Comparison of ENCODE assay signal across 2 cellular contexts in genomic region chr1:165907256-165907857, GRCh38.
TF ChIP-seq lines count a peak whose summit lies in the region.

No MANE protein-coding gene starts in this region.

TF ChIP-seq in IMR-90, 13 proteins besides CTCF, POLR2A, EP300 and RAD21:
- no peak for TF ChIP-seq CEBPB (IDR thresholded peaks at IDR 0.05; ENCODE audit: low read depth, low read length)
- TF ChIP-seq, protein P1, sequence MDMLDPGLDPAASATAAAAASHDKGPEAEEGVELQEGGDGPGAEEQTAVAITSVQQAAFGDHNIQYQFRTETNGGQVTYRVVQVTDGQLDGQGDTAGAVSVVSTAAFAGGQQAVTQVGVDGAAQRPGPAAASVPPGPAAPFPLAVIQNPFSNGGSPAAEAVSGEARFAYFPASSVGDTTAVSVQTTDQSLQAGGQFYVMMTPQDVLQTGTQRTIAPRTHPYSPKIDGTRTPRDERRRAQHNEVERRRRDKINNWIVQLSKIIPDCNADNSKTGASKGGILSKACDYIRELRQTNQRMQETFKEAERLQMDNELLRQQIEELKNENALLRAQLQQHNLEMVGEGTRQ (IDR thresholded peaks at IDR 0.05; ENCODE audit: low read depth, low read length) = no peak
- no peak for TF ChIP-seq CHD1 (IDR thresholded peaks at IDR 0.05; ENCODE audit: low read depth, low read length)
- TF ChIP-seq MXI1 (IDR thresholded peaks at IDR 0.05; ENCODE audit: borderline replicate concordance, low read depth, low read length) = no peak

TF ChIP-seq in H1, 55 proteins besides CTCF, POLR2A, EP300 and RAD21:
- TF ChIP-seq CEBPB (IDR thresholded peaks at IDR 0.05; ENCODE audit: low read depth, low read length) = no peak
- TF ChIP-seq TAF1 (IDR thresholded peaks at IDR 0.05; ENCODE audit: low read depth, low read length) = no peak
- no peak for TF ChIP-seq KDM4A (IDR thresholded peaks at IDR 0.05; ENCODE audit: low read depth, low read length, severe bottlenecking)
